In the genomic region with DNA sequence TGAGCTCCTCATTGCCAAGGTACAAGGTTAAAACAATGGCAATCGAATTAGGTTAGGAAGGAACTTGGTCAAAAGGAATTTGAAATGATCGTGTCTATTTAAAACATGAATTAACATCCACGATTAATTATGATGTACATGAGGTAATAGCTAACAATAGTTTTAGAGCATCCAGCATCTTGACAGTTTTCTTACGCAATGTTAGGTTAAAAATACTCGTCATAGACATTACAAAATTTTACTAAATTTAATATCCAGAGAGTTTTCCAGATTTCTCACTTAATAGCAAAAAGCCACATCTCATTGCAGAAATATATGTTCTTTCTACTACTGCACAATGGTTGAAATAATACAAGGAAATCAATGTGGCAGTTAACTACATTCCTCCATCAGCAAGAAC, we compare ENCODE assay signal across 28 cellular contexts.
"Had no signal": no experiment of that assay in that cellular context is flagged by ENCODE, and none has a peak within 500 bp of the region (broad histone marks: within the 10 kb centered on the region; RNA-seq: fewer than 3 reads in every experiment).

No MANE protein-coding gene starts in this region.

- H3K4me1 ChIP-seq: ascending aorta, breast epithelium, colonic mucosa had no signal

- H3K9me3 ChIP-seq: ascending aorta, breast epithelium, colonic mucosa had no signal

- FAIRE-seq: endometrium, endothelial cell of umbilical vein, frontal cortex had no signal

- ATAC-seq: activated CD4-positive, alpha-beta T cell treated with anti-CD3 and anti-CD28 coated beads for 36 hours; activated CD8-positive, alpha-beta memory T cell treated with anti-CD3 and anti-CD28 coated beads, Interleukin-2, amount 10 ng/mL, durations not matched to agents 7 days and 5 days; activated CD8-positive, alpha-beta T cell treated with anti-CD3 and anti-CD28 coated beads, Interleukin-2, amount 10 ng/mL, durations not matched to agents 7 days and 5 days; activated naive CD4-positive, alpha-beta T cell treated with anti-CD3 and anti-CD28 coated beads, Interleukin-2, amount 50 U/mL, for 72 hours had no signal

- H3K27me3 ChIP-seq: ascending aorta, breast epithelium, cardiac muscle cell, colonic mucosa had no signal

- H3K27ac ChIP-seq: ascending aorta, breast epithelium, cardiac muscle cell, colonic mucosa, epithelial cell of prostate had no signal

- H3K4me3 ChIP-seq: ascending aorta, breast epithelium, cardiac muscle cell, colonic mucosa had no signal

- DNase-seq: activated CD4-positive, alpha-beta memory T cell treated with anti-CD3 and anti-CD28 coated beads for 36 hours; activated CD4-positive, alpha-beta T cell treated with anti-CD3 and anti-CD28 coated beads for 36 hours; activated CD4-positive, alpha-beta T cell treated with anti-CD3 and anti-CD28 coated beads, Interleukin-2, amount 10 ng/mL, durations not matched to agents 24 days and 14 days; activated CD4-positive, CD25-positive, alpha-beta regulatory T cell; activated CD4-positive, CD25-positive, alpha-beta regulatory T cell treated with anti-CD3 and anti-CD28 coated beads, Interleukin-2, amount 50 U/mL, for 72 hours; activated CD8-positive, alpha-beta memory T cell treated with anti-CD3 and anti-CD28 coated beads, Interleukin-2, amount 10 ng/mL, durations not matched to agents 7 days and 5 days; activated CD8-positive, alpha-beta memory T cell treated with anti-CD3 and anti-CD28 coated beads, Interleukin-2, amount 50 U/mL, for 4 hours; activated CD8-positive, alpha-beta T cell treated with anti-CD3 and anti-CD28 coated beads, Interleukin-2, amount 10 ng/mL, durations not matched to agents 7 days and 5 days; activated effector memory CD4-positive, alpha-beta T cell treated with anti-CD3 and anti-CD28 coated beads, Interleukin-2, amount 50 U/mL, for 16 hours; activated naive CD4-positive, alpha-beta T cell treated with anti-CD3 and anti-CD28 coated beads, Interleukin-2, amount 10 ng/mL, durations not matched to agents 7 days and 5 days; activated naive CD8-positive, alpha-beta T cell treated with anti-CD3 and anti-CD28 coated beads, Interleukin-2, amount 10 ng/mL, durations not matched to agents 7 days and 5 days; activated T-cell treated with anti-CD3 and anti-CD28 coated beads, Interleukin-2, amount 50 U/mL, for 1 hour; activated T-cell treated with anti-CD3 and anti-CD28 coated beads, Interleukin-2, amount 50 U/mL, for 48 hours; central memory CD4-positive, alpha-beta T cell; cerebellar nuclear complex; colonic mucosa; effector CD8-positive, alpha-beta T cell; foreskin fibroblast; head of caudate nucleus; T-helper 2 cell had no signal

- H3K36me3 ChIP-seq: ascending aorta, breast epithelium, cardiac muscle cell, colonic mucosa had no signal
